ENCODE assay signal across 1 cellular context in genomic region chr9:106588601-106589000, GRCh38.
A peak's percentile ranks its signal among the peaks of the same experiment; 100 is the strongest.
TF ChIP-seq lines count a peak whose summit lies in the region.

No MANE protein-coding gene starts in this region.

TF ChIP-seq in H1, 55 proteins besides CTCF, POLR2A, EP300 and RAD21:
- peak; percentile 59; the same call in 1 of the 2 replicates for TF ChIP-seq JUND (IDR thresholded peaks at IDR 0.05; ENCODE audit: low read length)
- no peak for TF ChIP-seq PHF8 (conservative IDR thresholded peaks at IDR 0.05; ENCODE audit: low read depth, low read length)
